In the genomic region with DNA sequence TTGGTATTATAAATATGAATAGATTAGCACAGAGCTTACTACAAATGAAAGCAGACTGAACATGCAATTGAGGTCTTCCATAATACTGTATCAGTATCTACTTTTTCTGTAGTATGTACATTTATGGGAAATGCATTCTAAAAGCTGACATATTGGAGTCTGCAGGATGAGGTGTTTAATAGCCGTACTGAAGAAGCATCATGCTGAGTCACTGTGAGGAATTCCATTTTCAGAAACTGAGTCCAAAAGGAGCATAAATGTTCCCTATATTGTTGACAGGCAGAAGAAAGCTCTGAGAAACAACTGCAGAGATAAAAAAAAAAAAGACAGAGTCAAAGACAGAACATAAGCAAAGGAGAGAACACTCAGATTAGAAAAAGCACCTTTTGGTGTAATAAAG, we compare ENCODE assay signal across 20 cellular contexts.
"Had no signal": no experiment of that assay in that cellular context is flagged by ENCODE, and none has a peak within 500 bp of the region (broad histone marks: within the 10 kb centered on the region; RNA-seq: fewer than 3 reads in every experiment).

No MANE protein-coding gene starts in this region.

- H3K27me3 ChIP-seq: cardiac muscle cell, colonic mucosa, tibial artery, uterus had no signal

- H3K4me3 ChIP-seq: cardiac muscle cell, colonic mucosa, lung, smooth muscle cell, tibial artery, uterus had no signal

- ATAC-seq: activated CD8-positive, alpha-beta T cell treated with anti-CD3 and anti-CD28 coated beads for 36 hours; activated T-cell treated with anti-CD3 and anti-CD28 coated beads, Interleukin-2, amount 50 U/mL, for 72 hours; left colon had no signal

- H3K4me1 Mint-ChIP-seq: activated naive CD8-positive, alpha-beta T cell treated with anti-CD3 and anti-CD28 coated beads for 36 hours; naive B cell had no signal

- H3K9me3 ChIP-seq: colonic mucosa, tibial artery, uterus had no signal

- H3K36me3 ChIP-seq: cardiac muscle cell, colonic mucosa, tibial artery, uterus had no signal

- DNase-seq: activated CD4-positive, alpha-beta T cell treated with anti-CD3 and anti-CD28 coated beads for 4 hours; activated CD8-positive, alpha-beta memory T cell treated with anti-CD3 and anti-CD28 coated beads, Interleukin-2, amount 50 U/mL, for 4 hours; activated CD8-positive, alpha-beta T cell treated with anti-CD3 and anti-CD28 coated beads for 36 hours; activated gamma-delta T cell treated with Interleukin-2 at 50 U/mL for 16 hours; activated naive CD8-positive, alpha-beta T cell treated with anti-CD3 and anti-CD28 coated beads for 36 hours; activated T-cell treated with anti-CD3 and anti-CD28 coated beads, Interleukin-2, amount 50 U/mL, for 72 hours; aorta; colonic mucosa; effector CD4-positive, alpha-beta T cell; left colon; naive B cell; retina; T1000; tibial artery; uterus had no signal

- H3K27ac ChIP-seq: cardiac muscle cell, colonic mucosa, parathyroid adenoma, tibial artery, uterus, VCaP had no signal

- H3K79me2 ChIP-seq: parathyroid adenoma had no signal

- H3K9ac ChIP-seq: parathyroid adenoma had no signal

- H2AFZ ChIP-seq: parathyroid adenoma had no signal

- H3K4me3 Mint-ChIP-seq: activated CD8-positive, alpha-beta T cell treated with anti-CD3 and anti-CD28 coated beads for 36 hours; activated naive CD8-positive, alpha-beta T cell treated with anti-CD3 and anti-CD28 coated beads for 36 hours; activated T-cell treated with anti-CD3 and anti-CD28 coated beads, Interleukin-2, amount 50 U/mL, for 72 hours; naive B cell had no signal

- H3K27me3 Mint-ChIP-seq: activated CD8-positive, alpha-beta T cell treated with anti-CD3 and anti-CD28 coated beads for 36 hours; activated naive CD8-positive, alpha-beta T cell treated with anti-CD3 and anti-CD28 coated beads for 36 hours; naive B cell had no signal

- H3K4me1 ChIP-seq: colonic mucosa, parathyroid adenoma, uterus had no signal

- H3K4me2 ChIP-seq: smooth muscle cell had no signal

- H3K36me3 Mint-ChIP-seq: activated naive CD8-positive, alpha-beta T cell treated with anti-CD3 and anti-CD28 coated beads for 36 hours; naive B cell had no signal

- H3K27ac Mint-ChIP-seq: activated CD8-positive, alpha-beta T cell treated with anti-CD3 and anti-CD28 coated beads for 36 hours; activated naive CD8-positive, alpha-beta T cell treated with anti-CD3 and anti-CD28 coated beads for 36 hours; activated T-cell treated with anti-CD3 and anti-CD28 coated beads, Interleukin-2, amount 50 U/mL, for 72 hours; naive B cell had no signal
